In the genomic region with DNA sequence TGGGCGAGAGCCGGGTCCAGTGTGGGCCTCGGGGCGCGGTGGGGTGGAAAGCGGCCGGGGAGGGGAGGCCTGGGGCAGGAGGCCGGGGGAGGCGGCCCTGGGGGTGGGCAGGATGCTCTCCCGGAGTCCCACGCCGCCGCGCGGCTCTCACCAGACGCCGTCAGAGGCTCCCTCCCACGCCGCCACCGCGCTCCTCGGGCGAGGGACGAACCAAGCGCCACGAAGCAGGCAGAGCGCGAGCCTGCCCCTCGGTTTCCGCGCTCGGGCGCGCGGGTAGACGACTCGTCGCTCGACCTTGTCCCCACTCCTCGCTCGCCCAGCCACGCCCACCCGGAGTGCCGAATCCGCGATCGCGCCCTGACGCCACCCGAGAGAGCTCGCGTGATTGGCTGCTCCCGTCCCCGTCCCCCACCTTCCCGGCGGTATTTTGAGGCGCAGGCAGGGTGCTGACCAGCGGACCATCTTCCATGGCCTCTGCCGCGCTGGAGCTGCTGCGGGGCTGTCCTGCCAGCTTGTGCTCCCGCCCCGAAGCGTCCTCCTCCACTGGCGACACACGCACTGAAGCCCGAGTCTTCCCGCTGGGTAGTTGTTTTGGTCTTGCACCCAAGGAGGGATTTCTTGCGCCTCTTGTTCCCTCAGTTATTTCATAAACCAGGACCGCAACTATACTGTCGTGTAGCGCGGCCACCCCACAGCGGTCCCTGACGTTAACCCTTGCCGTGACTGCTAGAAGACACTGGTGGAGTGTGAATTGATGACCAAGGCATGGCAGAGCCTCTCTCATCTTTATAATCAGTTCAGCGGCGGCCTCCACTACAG, we compare ENCODE assay signal across 1 cellular context.
TF ChIP-seq lines count a peak whose summit lies in the region.

A gene with protein sequence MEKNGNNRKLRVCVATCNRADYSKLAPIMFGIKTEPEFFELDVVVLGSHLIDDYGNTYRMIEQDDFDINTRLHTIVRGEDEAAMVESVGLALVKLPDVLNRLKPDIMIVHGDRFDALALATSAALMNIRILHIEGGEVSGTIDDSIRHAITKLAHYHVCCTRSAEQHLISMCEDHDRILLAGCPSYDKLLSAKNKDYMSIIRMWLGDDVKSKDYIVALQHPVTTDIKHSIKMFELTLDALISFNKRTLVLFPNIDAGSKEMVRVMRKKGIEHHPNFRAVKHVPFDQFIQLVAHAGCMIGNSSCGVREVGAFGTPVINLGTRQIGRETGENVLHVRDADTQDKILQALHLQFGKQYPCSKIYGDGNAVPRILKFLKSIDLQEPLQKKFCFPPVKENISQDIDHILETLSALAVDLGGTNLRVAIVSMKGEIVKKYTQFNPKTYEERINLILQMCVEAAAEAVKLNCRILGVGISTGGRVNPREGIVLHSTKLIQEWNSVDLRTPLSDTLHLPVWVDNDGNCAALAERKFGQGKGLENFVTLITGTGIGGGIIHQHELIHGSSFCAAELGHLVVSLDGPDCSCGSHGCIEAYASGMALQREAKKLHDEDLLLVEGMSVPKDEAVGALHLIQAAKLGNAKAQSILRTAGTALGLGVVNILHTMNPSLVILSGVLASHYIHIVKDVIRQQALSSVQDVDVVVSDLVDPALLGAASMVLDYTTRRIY (minus strand): TSS at position 279 of the 819 bp plus-strand sequence. CDS start 9,093 bp downstream, outside the sequence.

TF ChIP-seq in HepG2, 621 proteins besides CTCF, POLR2A, EP300 and RAD21 (continued from another document and continues in another):
- TF ChIP-seq TRAFD1 (CRISPR knock-in tag; IDR thresholded peaks at IDR 0.05; ENCODE audit: borderline replicate concordance) (no peak), REPIN1 (CRISPR knock-in tag; IDR thresholded peaks at IDR 0.05; ENCODE audit: borderline replicate concordance, low read depth) (peak; percentile 95), ZNF225 (CRISPR knock-in tag; IDR thresholded peaks at IDR 0.05) (peak; percentile 72; the same call in 1 of the 2 replicates), JUND (CRISPR knock-in tag; IDR thresholded peaks at IDR 0.05) (no peak), ZNF207 (IDR thresholded peaks at IDR 0.05; ENCODE audit: borderline replicate concordance) (no peak), THYN1 (CRISPR knock-in tag; IDR thresholded peaks at IDR 0.05; ENCODE audit: borderline replicate concordance, low read depth) (no peak), ZNF737 (CRISPR knock-in tag; IDR thresholded peaks at IDR 0.05; ENCODE audit: borderline replicate concordance) (no peak), FUBP1 (CRISPR knock-in tag; IDR thresholded peaks at IDR 0.05; ENCODE audit: borderline replicate concordance) (peak; percentile 27; the same call in 1 of the 2 replicates), ZXDC (CRISPR knock-in tag; IDR thresholded peaks at IDR 0.05) (no peak), ARID3A (IDR thresholded peaks at IDR 0.05; ENCODE audit: low read depth, low read length) (no peak; the same call in 1 of the 2 replicates), ZNF232 (CRISPR knock-in tag; IDR thresholded peaks at IDR 0.05; ENCODE audit: borderline replicate concordance) (peak; percentile 65; the same call in 1 of the 2 replicates), MLLT10 (CRISPR knock-in tag; IDR thresholded peaks at IDR 0.05) (no peak), ZNF552 (CRISPR knock-in tag; IDR thresholded peaks at IDR 0.05; ENCODE audit: borderline replicate concordance) (0 out of 2 replicates have a peak, but pooled peaks have one; percentile 47), ELF3 (CRISPR knock-in tag; IDR thresholded peaks at IDR 0.05) (peak; percentile 62), FOXJ3 (CRISPR knock-in tag; IDR thresholded peaks at IDR 0.05; ENCODE audit: borderline replicate concordance) (no peak), ARID5B (CRISPR knock-in tag; IDR thresholded peaks at IDR 0.05) (peak; percentile 5; the same call in 1 of the 2 replicates), AGO1 (IDR thresholded peaks at IDR 0.05; ENCODE audit: low read depth, low read length, poor library complexity, severe bottlenecking) (peak; percentile 53), SP140L (CRISPR knock-in tag; IDR thresholded peaks at IDR 0.05; ENCODE audit: borderline replicate concordance) (peak; percentile 42; the same call in 1 of the 2 replicates), SOX6 (IDR thresholded peaks at IDR 0.05) (no peak), SOX6 (CRISPR knock-in tag; IDR thresholded peaks at IDR 0.05) (peak; percentile 58), SAFB2 (CRISPR knock-in tag; IDR thresholded peaks at IDR 0.05; ENCODE audit: borderline replicate concordance, low read depth) (peak; percentile 89), ZFP62 (CRISPR knock-in tag; IDR thresholded peaks at IDR 0.05) (no peak), ISX (CRISPR knock-in tag; conservative IDR thresholded peaks at IDR 0.05) (no peak), ISL2 (CRISPR knock-in tag; IDR thresholded peaks at IDR 0.05) (peak; percentile 60), SNAPC5 (CRISPR knock-in tag; IDR thresholded peaks at IDR 0.05; ENCODE audit: borderline replicate concordance) (no peak), ZNF616 (CRISPR knock-in tag; IDR thresholded peaks at IDR 0.05; ENCODE audit: low read depth) (peak; percentile 84), ELF4 (CRISPR knock-in tag; IDR thresholded peaks at IDR 0.05; ENCODE audit: borderline replicate concordance) (no peak), ZNF543 (CRISPR knock-in tag; IDR thresholded peaks at IDR 0.05) (no peak)
- TF ChIP-seq, protein P1, sequence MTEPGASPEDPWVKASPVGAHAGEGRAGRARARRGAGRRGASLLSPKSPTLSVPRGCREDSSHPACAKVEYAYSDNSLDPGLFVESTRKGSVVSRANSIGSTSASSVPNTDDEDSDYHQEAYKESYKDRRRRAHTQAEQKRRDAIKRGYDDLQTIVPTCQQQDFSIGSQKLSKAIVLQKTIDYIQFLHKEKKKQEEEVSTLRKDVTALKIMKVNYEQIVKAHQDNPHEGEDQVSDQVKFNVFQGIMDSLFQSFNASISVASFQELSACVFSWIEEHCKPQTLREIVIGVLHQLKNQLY (CRISPR knock-in tag; IDR thresholded peaks at IDR 0.05), result peak; percentile 17; the same call in 1 of the 2 replicates
- TF ChIP-seq, protein P2, sequence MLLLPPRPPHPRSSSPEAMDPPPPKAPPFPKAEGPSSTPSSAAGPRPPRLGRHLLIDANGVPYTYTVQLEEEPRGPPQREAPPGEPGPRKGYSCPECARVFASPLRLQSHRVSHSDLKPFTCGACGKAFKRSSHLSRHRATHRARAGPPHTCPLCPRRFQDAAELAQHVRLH (CRISPR knock-in tag; IDR thresholded peaks at IDR 0.05; ENCODE audit: borderline replicate concordance, low read depth), result peak; percentile 81; the same call in 1 of the 2 replicates
